15 cellular contexts compared by ENCODE assay signal in genomic region chr9:76444530-76444929, GRCh38. TPM values are rescaled to one million over a fixed set of nuclear protein-coding genes. Genes with fewer than 3 reads are reported as not detected.
DNase-seq lines count a peak whose midpoint lies in the region; ATAC-seq and TF ChIP-seq lines count a peak whose summit lies in the region.
"Had no signal": no experiment of that assay in that cellular context is flagged by ENCODE, and none has a peak within 500 bp of the region (broad histone marks: within the 10 kb centered on the region; RNA-seq: fewer than 3 reads in every experiment).

No MANE protein-coding gene starts in this region.

- H3K79me2 ChIP-seq in hepatocyte: no peaks in the 10 kb centered on the region

- CTCF ChIA-PET in activated CD8-positive, alpha-beta T cell treated with anti-CD3 and anti-CD28 coated beads for 36 hours (lab: Charles Lee): interaction anchor here (0.8 to 2.3 kb wide), 6 partner anchors 13 to 295 kb away, joined by 3 to 12 read pairs (median 3); partner anchors contain the start of gene RFK
- CTCF ChIA-PET in activated CD8-positive, alpha-beta T cell treated with anti-CD3 and anti-CD28 coated beads, Interleukin-2, amount 10 ng/mL, durations not matched to agents 7 days and 5 days (lab: Charles Lee): interaction anchor here (1.0 to 10.1 kb wide), 2 partner anchors 18 to 213 kb away, joined by 4 to 89 read pairs; no protein-coding TSS in a partner anchor

- no peak overlapping the region for H3K4me2 ChIP-seq in hepatocyte

- no peaks in the 10 kb centered on the region for H3K36me3 ChIP-seq in hepatocyte (replicated peaks; ENCODE audit: insufficient read depth, low read depth)

- WGBS in hepatocyte (ENCODE audit: low lambda C conversion rate, missing lambda C conversion rate): 64% methylated on average over 2 of the region's 2 CpGs

- no peak overlapping the region for H3K4me3 ChIP-seq in hepatocyte

- H3K9me2 ChIP-seq in hepatocyte (replicated peaks; ENCODE audit: insufficient read depth): no peaks in the 10 kb centered on the region

- intact Hi-C loops in activated CD8-positive, alpha-beta T cell treated with anti-CD3 and anti-CD28 coated beads for 36 hours (cut with micrococcal nuclease): no loop called here

- peaks cover 1% of the 10 kb centered on the region for H3K36me3 Mint-ChIP-seq in activated CD8-positive, alpha-beta T cell treated with anti-CD3 and anti-CD28 coated beads for 36 hours (ENCODE audit: low read depth)
- peaks cover 2% of the 10 kb centered on the region for H3K36me3 Mint-ChIP-seq in activated CD8-positive, alpha-beta T cell treated with anti-CD3 and anti-CD28 coated beads, Interleukin-2, amount 10 ng/mL, durations not matched to agents 7 days and 5 days (ENCODE audit: low read depth)
- H3K36me3 Mint-ChIP-seq in stimulated activated naive CD8-positive, alpha-beta T cell treated with anti-CD3 and anti-CD28 coated beads, Interleukin-15, Interleukin-2, amounts not matched to agents 100 ng/mL and 50 ng/mL, for 24 hours (ENCODE audit: low read depth): peaks cover 4% of the 10 kb centered on the region

- H3K4me1 ChIP-seq in hepatocyte (ENCODE audit: insufficient read depth): peaks cover 9% of the 10 kb centered on the region

- POLR2A ChIA-PET in activated CD8-positive, alpha-beta T cell treated with anti-CD3 and anti-CD28 coated beads for 36 hours (lab: Charles Lee): no interaction called here
- POLR2A ChIA-PET in activated CD8-positive, alpha-beta T cell treated with anti-CD3 and anti-CD28 coated beads, Interleukin-2, amount 10 ng/mL, durations not matched to agents 7 days and 5 days (lab: Charles Lee): interaction anchor here (1.4 kb wide), 1 partner anchor 50 kb away, joined by 3 read pairs; no protein-coding TSS in a partner anchor

- H3K27me3 Mint-ChIP-seq in activated CD8-positive, alpha-beta T cell treated with anti-CD3 and anti-CD28 coated beads for 36 hours: peaks cover 3% of the 10 kb centered on the region
- H3K27me3 Mint-ChIP-seq in activated CD8-positive, alpha-beta T cell treated with anti-CD3 and anti-CD28 coated beads, Interleukin-2, amount 10 ng/mL, durations not matched to agents 7 days and 5 days (ENCODE audit: low read depth): no peaks in the 10 kb centered on the region
- no peaks in the 10 kb centered on the region for H3K27me3 Mint-ChIP-seq in stimulated activated naive CD8-positive, alpha-beta T cell treated with anti-CD3 and anti-CD28 coated beads, Interleukin-15, Interleukin-2, amounts not matched to agents 100 ng/mL and 50 ng/mL, for 24 hours

- H3K9me3 ChIP-seq in hepatocyte (ENCODE audit: low read depth): no peaks in the 10 kb centered on the region

- H3K4me1 Mint-ChIP-seq in activated CD8-positive, alpha-beta T cell treated with anti-CD3 and anti-CD28 coated beads for 36 hours (ENCODE audit: low read depth): peaks cover 28% of the 10 kb centered on the region
- peaks cover 43% of the 10 kb centered on the region for H3K4me1 Mint-ChIP-seq in activated CD8-positive, alpha-beta T cell treated with anti-CD3 and anti-CD28 coated beads, Interleukin-2, amount 10 ng/mL, durations not matched to agents 7 days and 5 days (ENCODE audit: low read depth)
- peaks cover 44% of the 10 kb centered on the region for H3K4me1 Mint-ChIP-seq in stimulated activated naive CD8-positive, alpha-beta T cell treated with anti-CD3 and anti-CD28 coated beads, Interleukin-15, Interleukin-2, amounts not matched to agents 100 ng/mL and 50 ng/mL, for 24 hours (ENCODE audit: low read depth)

- TF ChIP-seq CTCF in activated CD8-positive, alpha-beta T cell treated with anti-CD3 and anti-CD28 coated beads for 36 hours (IDR thresholded peaks at IDR 0.05): no peak
- TF ChIP-seq CTCF in hepatocyte (IDR thresholded peaks at IDR 0.05; ENCODE audit: poor library complexity) (no peak), GM20000 (IDR thresholded peaks at IDR 0.05; ENCODE audit: extremely low read depth, missing control alignments) (no peak)

- no peaks in the 10 kb centered on the region for H3K27me3 ChIP-seq in hepatocyte

- H3K27ac ChIP-seq in hepatocyte: peak overlapping the region; percentile 59
- H3K27ac ChIP-seq in caudate nucleus (ENCODE audit: low read depth, low read length): no peak overlapping the region

- no peak for ATAC-seq in activated CD8-positive, alpha-beta T cell treated with anti-CD3 and anti-CD28 coated beads for 36 hours
- no peak for ATAC-seq in activated CD8-positive, alpha-beta T cell treated with anti-CD3 and anti-CD28 coated beads, Interleukin-2, amount 10 ng/mL, durations not matched to agents 7 days and 5 days
- no peak for ATAC-seq in stimulated activated naive CD8-positive, alpha-beta T cell treated with anti-CD3 and anti-CD28 coated beads, Interleukin-15, Interleukin-2, amounts not matched to agents 100 U/mL and 50 U/mL, for 24 hours
- ATAC-seq in left lobe of liver: no peak

- no peak for DNase-seq in activated CD8-positive, alpha-beta T cell treated with anti-CD3 and anti-CD28 coated beads for 36 hours
- no peak for DNase-seq in activated CD8-positive, alpha-beta T cell treated with anti-CD3 and anti-CD28 coated beads, Interleukin-2, amount 10 ng/mL, durations not matched to agents 7 days and 5 days
- DNase-seq in stimulated activated naive CD8-positive, alpha-beta T cell treated with anti-CD3 and anti-CD28 coated beads, Interleukin-15, Interleukin-2, amounts not matched to agents 100 U/mL and 50 U/mL, for 24 hours: no peak
- DNase-seq in hepatocyte (ENCODE audit: low spot score) (no peak), left lobe of liver (ENCODE audit: low spot score) (no peak), GM20000 (ENCODE audit: low spot score) (no peak), caudate nucleus (lab: John Stamatoyannopoulos, UW) (no peak)
- DNase-seq: C1 segment of cervical spinal cord, COR-L47, DMS153, HFFc6, NCI-H2029, NCI-H2171 treated with DMSO at 0.1 percent for 48 hours, NCI-H82 had no signal

- no peak overlapping the region for H3K27ac Mint-ChIP-seq in activated CD8-positive, alpha-beta T cell treated with anti-CD3 and anti-CD28 coated beads for 36 hours
- H3K27ac Mint-ChIP-seq in activated CD8-positive, alpha-beta T cell treated with anti-CD3 and anti-CD28 coated beads, Interleukin-2, amount 10 ng/mL, durations not matched to agents 7 days and 5 days: no peak overlapping the region
- peak overlapping the region; percentile 43 for H3K27ac Mint-ChIP-seq in stimulated activated naive CD8-positive, alpha-beta T cell treated with anti-CD3 and anti-CD28 coated beads, Interleukin-15, Interleukin-2, amounts not matched to agents 100 ng/mL and 50 ng/mL, for 24 hours
- H3K27ac Mint-ChIP-seq: HFFc6 had no signal

- H3K9me3 Mint-ChIP-seq in activated CD8-positive, alpha-beta T cell treated with anti-CD3 and anti-CD28 coated beads for 36 hours: peaks cover 3% of the 10 kb centered on the region
- H3K9me3 Mint-ChIP-seq in activated CD8-positive, alpha-beta T cell treated with anti-CD3 and anti-CD28 coated beads, Interleukin-2, amount 10 ng/mL, durations not matched to agents 7 days and 5 days (ENCODE audit: insufficient read depth): no peaks in the 10 kb centered on the region
- no peaks in the 10 kb centered on the region for H3K9me3 Mint-ChIP-seq in stimulated activated naive CD8-positive, alpha-beta T cell treated with anti-CD3 and anti-CD28 coated beads, Interleukin-15, Interleukin-2, amounts not matched to agents 100 ng/mL and 50 ng/mL, for 24 hours

- H3K4me3 Mint-ChIP-seq in activated CD8-positive, alpha-beta T cell treated with anti-CD3 and anti-CD28 coated beads for 36 hours: peak overlapping the region; percentile 11
- H3K4me3 Mint-ChIP-seq in activated CD8-positive, alpha-beta T cell treated with anti-CD3 and anti-CD28 coated beads, Interleukin-2, amount 10 ng/mL, durations not matched to agents 7 days and 5 days: no peak overlapping the region
- peak overlapping the region; percentile 83 for H3K4me3 Mint-ChIP-seq in stimulated activated naive CD8-positive, alpha-beta T cell treated with anti-CD3 and anti-CD28 coated beads, Interleukin-15, Interleukin-2, amounts not matched to agents 100 ng/mL and 50 ng/mL, for 24 hours
- H3K4me3 Mint-ChIP-seq: HFFc6 had no signal

- no peaks in the 10 kb centered on the region for H4K20me1 ChIP-seq in hepatocyte (ENCODE audit: insufficient read depth, poor library complexity, severe bottlenecking)

- H2AFZ ChIP-seq in hepatocyte: peak overlapping the region; percentile 36

RNA-seq across cellular contexts. Expression of gene GCNT1, which starts 14.5 kb away (rescaled TPM):
- total RNA-seq in activated CD8-positive, alpha-beta T cell treated with anti-CD3 and anti-CD28 coated beads for 36 hours: 1 to 10 TPM; 3.5 to 4.9 TPM
- total RNA-seq in activated CD8-positive, alpha-beta T cell treated with anti-CD3 and anti-CD28 coated beads, Interleukin-2, amount 10 ng/mL, durations not matched to agents 7 days and 5 days: 1 to 10 TPM; 7.7 to 8.0 TPM
- total RNA-seq in hepatocyte (59.3 and 62.4 TPM in 2 replicates), left lobe of liver (1.9 TPM)
- polyA plus RNA-seq in hepatocyte: 43.4 and 48.6 TPM in 2 replicates

RNA-seq across cellular contexts. Expression of gene RFK, which starts 50.3 kb away (rescaled TPM):
- 1 to 10 TPM; 6.4 to 9.3 TPM for total RNA-seq in activated CD8-positive, alpha-beta T cell treated with anti-CD3 and anti-CD28 coated beads for 36 hours
- total RNA-seq in activated CD8-positive, alpha-beta T cell treated with anti-CD3 and anti-CD28 coated beads, Interleukin-2, amount 10 ng/mL, durations not matched to agents 7 days and 5 days: 10 to 100 TPM; 18.2 to 21.5 TPM
- total RNA-seq in hepatocyte (46.6 and 56.9 TPM in 2 replicates), left lobe of liver (16.0 TPM)
- polyA plus RNA-seq in hepatocyte: 23.8 and 32.0 TPM in 2 replicates
